9 cellular contexts compared by ENCODE assay signal in the genomic region with DNA sequence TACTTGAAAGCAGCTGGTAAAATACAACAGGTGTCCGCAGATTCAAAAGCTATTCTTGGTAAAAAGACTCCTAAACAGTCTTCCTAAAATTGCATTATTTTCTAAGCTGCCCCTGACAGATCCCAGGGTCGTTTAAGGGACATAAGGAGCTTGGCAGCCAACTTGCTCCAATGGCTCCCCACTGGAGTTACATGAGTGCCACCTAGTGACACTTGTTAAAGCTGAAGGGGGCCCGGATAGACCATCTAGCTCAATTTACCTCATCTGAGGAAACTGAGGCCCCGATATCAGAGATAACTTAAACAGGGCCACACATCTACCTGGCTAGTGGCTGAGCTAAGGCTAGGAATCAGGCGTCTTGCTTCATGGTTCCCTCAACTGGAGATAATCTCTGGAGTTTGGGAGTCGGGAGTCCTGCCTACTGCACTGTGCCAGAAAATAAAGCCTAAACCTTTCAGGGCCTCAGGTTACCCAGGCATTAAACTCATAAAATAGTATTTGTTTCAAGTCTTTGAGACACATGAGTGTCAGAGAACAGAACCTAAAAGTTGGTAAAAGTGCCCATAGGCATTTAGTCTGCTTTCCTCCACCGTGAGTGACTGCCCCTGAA. TPM values are rescaled to one million over a fixed set of nuclear protein-coding genes. Genes with fewer than 3 reads are reported as not detected.
DNase-seq lines count a peak whose midpoint lies in the region; ATAC-seq and TF ChIP-seq lines count a peak whose summit lies in the region.
"Had no signal": no experiment of that assay in that cellular context is flagged by ENCODE, and none has a peak within 500 bp of the region (broad histone marks: within the 10 kb centered on the region; RNA-seq: fewer than 3 reads in every experiment).

No MANE protein-coding gene starts in this region.

- H3K27ac ChIP-seq in heart left ventricle, result peak overlapping the region in 8 of 12 donors; percentile 2 to 63 (median 50)

- 21 to 30% (median 26%) methylated on average over 7 of the region's 7 CpGs for WGBS in heart left ventricle, 4 donors

- DNase-seq in AG09319 (ENCODE audit: extremely low read depth, low read depth), result no peak
- peak; percentile 7 for DNase-seq in NCI-H748 treated with DMSO at 0.1 percent for 48 hours (lab: John Stamatoyannopoulos, UW)
- DNase-seq in activated naive CD4-positive, alpha-beta T cell treated with anti-CD3 and anti-CD28 coated beads, Interleukin-2, amount 50 U/mL, for 72 hours (ENCODE audit: low spot score in 2 of 2), result peak in 1 of 2 donors; percentile 38
- peak in 4 of 5 donors; percentile 66 to 72 (median 68) for DNase-seq in heart left ventricle
- DNase-seq in pons (ENCODE audit: low spot score), result peak; percentile 72

- peaks cover 0 to 6% of the 10 kb centered on the region in 2 donors for H3K36me3 Mint-ChIP-seq in activated naive CD4-positive, alpha-beta T cell treated with anti-CD3 and anti-CD28 coated beads, Interleukin-2, amount 50 U/mL, for 72 hours

- TF ChIP-seq CTCF in AG09319 (IDR thresholded peaks at IDR 0.05; ENCODE audit: low read depth, low read length) (peak; percentile 82), GM12873 (IDR thresholded peaks at IDR 0.05; ENCODE audit: insufficient read depth, low read depth, low read length, missing control alignments) (peak; percentile 76), heart left ventricle (IDR thresholded peaks at IDR 0.05) (peak; percentile 64 to 95 (median 86))

- no peak for TF ChIP-seq POLR2A in heart left ventricle (IDR thresholded peaks at IDR 0.05)

- H3K9me3 Mint-ChIP-seq in activated naive CD4-positive, alpha-beta T cell treated with anti-CD3 and anti-CD28 coated beads, Interleukin-2, amount 50 U/mL, for 72 hours, result no peaks in the 10 kb centered on the region

- intact Hi-C loops in heart left ventricle (cut with DNase I), result loop anchor here (1.0 to 10.0 kb wide), 10 partner anchors 89 to 422 kb away; no protein-coding TSS in a partner anchor

- peaks cover 0 to 23% (median 8%) of the 10 kb centered on the region in 12 donors for H3K4me1 ChIP-seq in heart left ventricle

- no peak overlapping the region for H3K27ac Mint-ChIP-seq in activated naive CD4-positive, alpha-beta T cell treated with anti-CD3 and anti-CD28 coated beads, Interleukin-2, amount 50 U/mL, for 72 hours

- ATAC-seq in HG03280 (IDR thresholded peaks at IDR 0.05; ENCODE audit: unreplicated experiment), result peak; percentile 55
- ATAC-seq in activated naive CD4-positive, alpha-beta T cell treated with anti-CD3 and anti-CD28 coated beads, Interleukin-2, amount 50 U/mL, for 72 hours, result peak; percentile 80 to 83
- peak; percentile 77 to 94 (median 91) for ATAC-seq in heart left ventricle
- no peak for ATAC-seq in GM18517 (IDR thresholded peaks at IDR 0.05; ENCODE audit: unreplicated experiment)

- H3K27me3 ChIP-seq in heart left ventricle, result no peaks in the 10 kb centered on the region

- H3K36me3 ChIP-seq in heart left ventricle, result no peaks in the 10 kb centered on the region

- H3K4me3 ChIP-seq in heart left ventricle, result no peak overlapping the region
- H3K4me3 ChIP-seq: skin epidermis had no signal

- H3K9me3 ChIP-seq in heart left ventricle, result no peaks in the 10 kb centered on the region

RNA-seq across cellular contexts. Expression of a gene that starts 6.5 kb away (rescaled TPM):
- 10 to 100 TPM; 16.9 to 21.6 TPM for total RNA-seq in activated naive CD4-positive, alpha-beta T cell treated with anti-CD3 and anti-CD28 coated beads, Interleukin-2, amount 50 U/mL, for 72 hours
- total RNA-seq in heart left ventricle, result 10 to 100 TPM; 17.7 to 38.3 (median 32.9) TPM
- 10 to 100 TPM; 13.6 to 41.7 TPM for polyA plus RNA-seq in heart left ventricle
